Comparison of ENCODE assay signal across 1 cellular context in the genomic region with DNA sequence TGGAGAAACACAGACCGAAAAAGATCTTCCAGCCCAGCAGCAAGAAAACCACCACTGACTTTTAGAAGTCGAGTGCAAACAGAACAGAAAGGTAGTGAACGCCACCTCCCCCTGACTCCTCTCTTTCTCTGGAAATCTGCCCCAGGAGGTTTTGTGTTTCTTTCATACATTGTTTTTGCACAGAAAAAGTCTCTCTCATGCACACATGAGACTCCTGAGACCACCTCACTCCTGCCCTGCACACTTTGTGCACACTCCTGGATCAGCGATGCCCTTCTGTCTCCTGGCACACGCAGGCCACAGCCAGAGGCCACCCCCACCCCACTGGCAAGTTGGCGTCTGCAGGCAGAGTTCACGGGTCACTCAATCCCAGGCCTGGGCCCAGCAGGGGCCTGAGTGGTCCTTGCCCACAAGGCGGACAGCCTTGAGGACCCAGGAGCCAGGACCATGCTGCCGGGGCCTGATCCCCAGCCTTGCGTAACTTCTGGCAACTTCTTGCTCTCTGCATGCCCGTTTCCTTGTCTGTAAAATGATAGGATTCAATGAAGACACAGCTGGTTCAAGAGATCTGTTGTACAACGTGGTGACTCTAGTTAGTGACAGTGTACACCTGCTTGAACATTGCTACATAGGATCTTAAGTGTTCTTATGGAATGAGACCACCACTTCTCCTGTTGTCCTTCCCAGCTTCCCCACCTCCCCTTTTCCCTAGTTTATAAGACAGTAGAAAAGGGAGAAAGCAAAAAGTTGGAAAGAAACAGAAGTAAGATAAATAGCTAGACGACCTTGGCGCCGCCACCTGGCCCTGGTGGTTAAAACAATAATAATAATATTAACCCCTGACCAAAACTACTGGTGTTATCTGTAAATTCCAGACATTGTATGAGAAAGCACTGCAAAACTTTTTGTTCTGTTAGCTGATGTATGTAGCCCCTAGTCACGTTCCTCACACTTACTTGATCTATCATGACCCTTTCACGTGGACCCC.
TF ChIP-seq lines count a peak whose summit lies in the region.

No MANE protein-coding gene starts in this region.

TF ChIP-seq in HCT116, 20 proteins besides CTCF, POLR2A, EP300 and RAD21:
- TF ChIP-seq SRF (IDR thresholded peaks at IDR 0.05; ENCODE audit: low read depth) (no peak), CBX3 (IDR thresholded peaks at IDR 0.05; ENCODE audit: low read depth) (no peak), YY1 (IDR thresholded peaks at IDR 0.05; ENCODE audit: extremely low read depth, insufficient replicate concordance, low read depth, low read length) (no peak), TCF7L2 (IDR thresholded peaks at IDR 0.05; ENCODE audit: borderline replicate concordance, extremely low read depth, insufficient read depth, insufficient read length) (no peak), EZH2phosphoT487 (IDR thresholded peaks at IDR 0.05; ENCODE audit: borderline replicate concordance) (no peak), ELF1 (IDR thresholded peaks at IDR 0.05; ENCODE audit: borderline replicate concordance, low read depth) (no peak), ATF3 (IDR thresholded peaks at IDR 0.05) (no peak), SP1 (IDR thresholded peaks at IDR 0.05; ENCODE audit: low read depth) (no peak), EZH2 (IDR thresholded peaks at IDR 0.05) (no peak), CEBPB (IDR thresholded peaks at IDR 0.05; ENCODE audit: low read depth) (no peak), ZNF274 (IDR thresholded peaks at IDR 0.05; ENCODE audit: low read depth, low read length) (no peak), ZFX (IDR thresholded peaks at IDR 0.05) (no peak)
- TF ChIP-seq, protein P1, sequence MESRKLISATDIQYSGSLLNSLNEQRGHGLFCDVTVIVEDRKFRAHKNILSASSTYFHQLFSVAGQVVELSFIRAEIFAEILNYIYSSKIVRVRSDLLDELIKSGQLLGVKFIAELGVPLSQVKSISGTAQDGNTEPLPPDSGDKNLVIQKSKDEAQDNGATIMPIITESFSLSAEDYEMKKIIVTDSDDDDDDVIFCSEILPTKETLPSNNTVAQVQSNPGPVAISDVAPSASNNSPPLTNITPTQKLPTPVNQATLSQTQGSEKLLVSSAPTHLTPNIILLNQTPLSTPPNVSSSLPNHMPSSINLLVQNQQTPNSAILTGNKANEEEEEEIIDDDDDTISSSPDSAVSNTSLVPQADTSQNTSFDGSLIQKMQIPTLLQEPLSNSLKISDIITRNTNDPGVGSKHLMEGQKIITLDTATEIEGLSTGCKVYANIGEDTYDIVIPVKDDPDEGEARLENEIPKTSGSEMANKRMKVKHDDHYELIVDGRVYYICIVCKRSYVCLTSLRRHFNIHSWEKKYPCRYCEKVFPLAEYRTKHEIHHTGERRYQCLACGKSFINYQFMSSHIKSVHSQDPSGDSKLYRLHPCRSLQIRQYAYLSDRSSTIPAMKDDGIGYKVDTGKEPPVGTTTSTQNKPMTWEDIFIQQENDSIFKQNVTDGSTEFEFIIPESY (IDR thresholded peaks at IDR 0.05; ENCODE audit: extremely low read depth, insufficient replicate concordance, low read length): no peak
TF ChIP-seq in HCT116: peak in this region for 0.
